ENCODE assay signal across 1 cellular context in genomic region chr19:38859611-38860204, GRCh38.
A peak's percentile ranks its signal among the peaks of the same experiment; 100 is the strongest.
TF ChIP-seq lines count a peak whose summit lies in the region.
"Not testable (repeated sequence)": the region's sequence is repeated elsewhere in the genome, so short reads cannot be mapped to it uniquely, and the experiment has no call there.

No MANE protein-coding gene starts in this region.

TF ChIP-seq in HepG2, 621 proteins besides CTCF, POLR2A, EP300 and RAD21:
- 0 out of 2 replicates have a peak, but pooled peaks have one; percentile 40 for TF ChIP-seq TFE3 (CRISPR knock-in tag; IDR thresholded peaks at IDR 0.05)
- peak; percentile 50 for TF ChIP-seq NR2F6 (IDR thresholded peaks at IDR 0.05)
- peak; percentile 63 for TF ChIP-seq NR2F6 (CRISPR knock-in tag; IDR thresholded peaks at IDR 0.05)
- peak; percentile 85 for TF ChIP-seq RAD51 (IDR thresholded peaks at IDR 0.05; ENCODE audit: borderline replicate concordance)
- peak; percentile 31; the same call in 1 of the 2 replicates for TF ChIP-seq TBX2 (CRISPR knock-in tag; IDR thresholded peaks at IDR 0.05; ENCODE audit: borderline replicate concordance)
- TF ChIP-seq HOXA3 (CRISPR knock-in tag; IDR thresholded peaks at IDR 0.05), result peak; percentile 30; the same call in 1 of the 2 replicates
- peak; percentile 57 to 77; a peak in 3 of 4 replicates for TF ChIP-seq MAFK (conservative IDR thresholded peaks at IDR 0.05 in 1 of 2, IDR thresholded peaks at IDR 0.05 in 1 of 2; ENCODE audit: low read length in 2 of 2)
- 0 out of 2 replicates have a peak, but pooled peaks have one; percentile 19 for TF ChIP-seq SPEN (CRISPR knock-in tag; IDR thresholded peaks at IDR 0.05; ENCODE audit: low read depth)
- peak; percentile 67; the same call in 1 of the 2 replicates for TF ChIP-seq ZFX (CRISPR knock-in tag; IDR thresholded peaks at IDR 0.05; ENCODE audit: low read depth)
- peak; percentile 58; the same call in 1 of the 2 replicates for TF ChIP-seq DMAP1 (CRISPR knock-in tag; IDR thresholded peaks at IDR 0.05)
- TF ChIP-seq HNF4A (CRISPR knock-in tag; IDR thresholded peaks at IDR 0.05), result peak; percentile 62
- TF ChIP-seq GATAD2A (CRISPR knock-in tag; IDR thresholded peaks at IDR 0.05), result peak; percentile 32; the same call in 1 of the 2 replicates
- TF ChIP-seq ZFY (CRISPR knock-in tag; IDR thresholded peaks at IDR 0.05), result peak; percentile 37; the same call in 1 of the 2 replicates
- not testable (repeated sequence) for TF ChIP-seq SOX6 (IDR thresholded peaks at IDR 0.05); HNF4G (CRISPR knock-in tag; IDR thresholded peaks at IDR 0.05; ENCODE audit: borderline replicate concordance, low read depth)
- TF ChIP-seq SOX6 (CRISPR knock-in tag; IDR thresholded peaks at IDR 0.05), result 0 out of 2 replicates have a peak, but pooled peaks have one; percentile 15
- 0 out of 2 replicates have a peak, but pooled peaks have one; percentile 35 for TF ChIP-seq ARID5B (CRISPR knock-in tag; IDR thresholded peaks at IDR 0.05)
- peak; percentile 37; the same call in 1 of the 2 replicates for TF ChIP-seq PHF8 (CRISPR knock-in tag; IDR thresholded peaks at IDR 0.05)
- TF ChIP-seq SALL1 (CRISPR knock-in tag; IDR thresholded peaks at IDR 0.05), result peak; percentile 22
- TF ChIP-seq ZFP91 (CRISPR knock-in tag; IDR thresholded peaks at IDR 0.05; ENCODE audit: borderline replicate concordance), result 0 out of 2 replicates have a peak, but pooled peaks have one; percentile 4
- 0 out of 2 replicates have a peak, but pooled peaks have one; percentile 42 for TF ChIP-seq PHF21A (CRISPR knock-in tag; IDR thresholded peaks at IDR 0.05)
- TF ChIP-seq PATZ1 (CRISPR knock-in tag; IDR thresholded peaks at IDR 0.05), result peak; percentile 68
- 0 out of 2 replicates have a peak, but pooled peaks have one; percentile 27 for TF ChIP-seq ZBTB7B (CRISPR knock-in tag; IDR thresholded peaks at IDR 0.05)
- TF ChIP-seq USF2 (IDR thresholded peaks at IDR 0.05; ENCODE audit: low read depth, low read length), result peak; percentile 51
- TF ChIP-seq USF2 (CRISPR knock-in tag; IDR thresholded peaks at IDR 0.05; ENCODE audit: borderline replicate concordance), result peak; percentile 39; the same call in 1 of the 2 replicates
- 0 out of 2 replicates have a peak, but pooled peaks have one; percentile 12 for TF ChIP-seq BHLHE40 (IDR thresholded peaks at IDR 0.05; ENCODE audit: low read length)
- peak; percentile 34 for TF ChIP-seq MAFF (IDR thresholded peaks at IDR 0.05; ENCODE audit: low read depth, low read length)
- TF ChIP-seq ZNF263 (CRISPR knock-in tag; IDR thresholded peaks at IDR 0.05), result 0 out of 2 replicates have a peak, but pooled peaks have one; percentile 21
- TF ChIP-seq SAP130 (CRISPR knock-in tag; IDR thresholded peaks at IDR 0.05; ENCODE audit: low read depth), result peak; percentile 36
- TF ChIP-seq HNF4G (IDR thresholded peaks at IDR 0.05; ENCODE audit: borderline replicate concordance, low read depth, low read length), result peak; percentile 40; the same call in 1 of the 2 replicates
- TF ChIP-seq RARA (CRISPR knock-in tag; IDR thresholded peaks at IDR 0.05), result peak; percentile 43; the same call in 1 of the 2 replicates
